ENCODE assay signal across 8 cellular contexts in genomic region chr11:64240467-64241174, GRCh38. TPM values are rescaled to one million over a fixed set of nuclear protein-coding genes. Genes with fewer than 3 reads are reported as not detected.
A peak's percentile ranks its signal among the peaks of the same experiment; 100 is the strongest.
DNase-seq lines count a peak whose midpoint lies in the region; ATAC-seq and TF ChIP-seq lines count a peak whose summit lies in the region.

TSS of gene FKBP2 (plus strand) at chr11:64241095. CDS start at chr11:64242388, 1,293 bp downstream.

- no peak for TF ChIP-seq RAD21 in Ishikawa (IDR thresholded peaks at IDR 0.05; ENCODE audit: low read depth)

- CTCF ChIA-PET in PC-3 (lab: Charles Lee) = interaction anchor here (0.7 to 1.1 kb wide), 4 partner anchors 12 to 60 kb away, joined by 3 to 5 read pairs (median 4); partner anchors contain the start of gene CATSPERZ

- H3K4me2 ChIP-seq in PC-3 (ENCODE audit: low read length) = peak within 1 kb of the TSS; percentile 94

- ATAC-seq in GM21576 (IDR thresholded peaks at IDR 0.05; ENCODE audit: unreplicated experiment) = peak; percentile 41
- ATAC-seq in PC-3 = peak; percentile 23

- H3K36me3 ChIP-seq in PC-3 (ENCODE audit: low read depth, low read length) (peaks cover 14% of the 10 kb centered on the region; the same call in 1 of the 2 replicates), mucosa of rectum (ENCODE audit: control insufficient read depth in 2 of 2, insufficient read depth in 2 of 2, low read length in 2 of 2) (peaks cover 8 to 12% of the 10 kb centered on the region in 2 donors)

- intact Hi-C loops in PC-3 (cut with micrococcal nuclease) = loop anchor here (2.0 kb wide), 1 partner anchor 64 kb away; the partner anchor contains the start of gene ESRRA

- H4K20me1 ChIP-seq in PC-3 (ENCODE audit: low read length) = peaks cover 8% of the 10 kb centered on the region; the same call in 1 of the 2 replicates

- H3K9me3 ChIP-seq in PC-3 (ENCODE audit: low read length) = no peaks in the 10 kb centered on the region
- H3K9me3 ChIP-seq in mucosa of rectum (ENCODE audit: control insufficient read depth in 2 of 2, low read length in 2 of 2) = no peaks in the 10 kb centered on the region

- peaks cover 71% of the 10 kb centered on the region for H3K4me1 ChIP-seq in PC-3 (ENCODE audit: insufficient read depth, low read length)
- H3K4me1 ChIP-seq in mucosa of rectum (ENCODE audit: control insufficient read depth in 2 of 2, insufficient read depth in 2 of 2, low read length in 2 of 2) = peaks cover 58 to 60% of the 10 kb centered on the region in 2 donors

- H3K79me2 ChIP-seq in PC-3 (ENCODE audit: low read length) = peaks cover 43% of the 10 kb centered on the region

- TF ChIP-seq CTCF in PC-3 (conservative IDR thresholded peaks at IDR 0.05; ENCODE audit: low read depth, low read length) = no peak

- peaks cover 16% of the 10 kb centered on the region for H3F3A ChIP-seq in PC-3 (ENCODE audit: low read length, unreplicated experiment)

- H3K27me3 ChIP-seq in PC-3 (ENCODE audit: low read length) (no peaks in the 10 kb centered on the region), mucosa of rectum (ENCODE audit: control insufficient read depth in 2 of 2, insufficient read depth in 2 of 2, low read length in 2 of 2) (no peaks in the 10 kb centered on the region)

- peak; percentile 50; the same call in 1 of the 2 replicates for TF ChIP-seq EP300 in Ishikawa (IDR thresholded peaks at IDR 0.05; ENCODE audit: borderline replicate concordance)

- H2AFZ ChIP-seq in PC-3 (ENCODE audit: low read length) = peak within 1 kb of the TSS; percentile 79

- H3K4me3 ChIP-seq in PC-3 (ENCODE audit: low read length) (peak within 1 kb of the TSS; percentile 87), mucosa of rectum (ENCODE audit: low read length in 2 of 2) (peak within 1 kb of the TSS; percentile 83 to 86)

- POLR2A ChIA-PET in PC-3 (lab: Charles Lee; ENCODE audit: unreplicated experiment) = interaction anchor here (0.6 to 1.0 kb wide), 5 partner anchors 10 to 505 kb away, joined by 3 to 9 read pairs (median 4); partner anchors contain the start of gene PRDX5

- H3K27ac ChIP-seq in PC-3 (ENCODE audit: low read length) (peak within 1 kb of the TSS; percentile 98), epithelial cell of prostate (peak within 1 kb of the TSS; percentile 99), mucosa of rectum (ENCODE audit: low read depth in 2 of 2, low read length in 2 of 2) (peak within 1 kb of the TSS; percentile 100)

- no peaks in the 10 kb centered on the region for H3K9me2 ChIP-seq in PC-3 (replicated peaks; ENCODE audit: low read length)

- peak; percentile 95 for DNase-seq in DMS153 (lab: John Stamatoyannopoulos, UW)
- peak; percentile 99 for DNase-seq in PC-3
- DNase-seq in activated T-cell treated with anti-CD3 and anti-CD28 coated beads for 48 hours (ENCODE audit: low read depth) = peak; percentile 99
- DNase-seq in epithelial cell of prostate (ENCODE audit: low read depth, low spot score) = peak; percentile 95
- peak; percentile 98 for DNase-seq in stimulated activated CD8-positive, alpha-beta memory T cell treated with anti-CD3 and anti-CD28 coated beads, Interleukin-4, amount 100 ng/mL, for 48 hours

- H3K9ac ChIP-seq in PC-3 (ENCODE audit: low read length) (peak within 1 kb of the TSS; percentile 89), mucosa of rectum (ENCODE audit: low read depth in 1 of 2, low read length in 2 of 2) (peak within 1 kb of the TSS; percentile 94 to 99)

- TSS peak; percentile 57 for BruUV-seq in PC-3 (replicated peaks; lab: Mats Ljungman, UMichigan)

TF ChIP-seq in Ishikawa, 13 proteins besides CTCF, POLR2A, EP300 and RAD21:
- 0 out of 2 replicates have a peak, but pooled peaks have one; percentile 22 for TF ChIP-seq CEBPB (IDR thresholded peaks at IDR 0.05)
- TF ChIP-seq REST (IDR thresholded peaks at IDR 0.05; ENCODE audit: low read depth) = no peak
- TF ChIP-seq USF1 (IDR thresholded peaks at IDR 0.05) = peak; percentile 41; the same call in 1 of the 2 replicates
- TF ChIP-seq TCF12 (IDR thresholded peaks at IDR 0.05; ENCODE audit: low read depth) = peak; percentile 88
- TF ChIP-seq CREB1 (IDR thresholded peaks at IDR 0.05; ENCODE audit: low read depth) = peak; percentile 87
- peak; percentile 83 for TF ChIP-seq NFIC (IDR thresholded peaks at IDR 0.05)
- peak; percentile 88 for TF ChIP-seq TAF1 (IDR thresholded peaks at IDR 0.05; ENCODE audit: low read depth)
- peak; percentile 91 for TF ChIP-seq FOXM1 (IDR thresholded peaks at IDR 0.05; ENCODE audit: borderline replicate concordance, low read depth)
- no peak for TF ChIP-seq YY1 (IDR thresholded peaks at IDR 0.05; ENCODE audit: low read depth)
- TF ChIP-seq EGR1 (IDR thresholded peaks at IDR 0.05) = peak; percentile 31; the same call in 1 of the 2 replicates
- peak; percentile 56 for TF ChIP-seq MAX (IDR thresholded peaks at IDR 0.05)
- peak; percentile 17 for TF ChIP-seq TEAD4 (IDR thresholded peaks at IDR 0.05)
- peak; percentile 76; the same call in 1 of the 2 replicates for TF ChIP-seq ZBTB7A (IDR thresholded peaks at IDR 0.05; ENCODE audit: low read depth)

RNA-seq across cellular contexts. Expression of gene FKBP2, which starts in this region (rescaled TPM):
- total RNA-seq in PC-3 (2014; rRNA removed) = 215 and 248 TPM in 2 replicates

Comparison
In these comparisons a context has a peak if more than half of its experiments do, and no peak if none do; other contexts are left out.
1. Peak in every context shown above with its lines: DNase-seq, ATAC-seq, H3K4me3 ChIP-seq and H3K27ac ChIP-seq.